8 cellular contexts compared by ENCODE assay signal in genomic region chr7:74788369-74789150, GRCh38. TPM values are rescaled to one million over a fixed set of nuclear protein-coding genes. Genes with fewer than 3 reads are reported as not detected.
DNase-seq lines count a peak whose midpoint lies in the region; ATAC-seq and TF ChIP-seq lines count a peak whose summit lies in the region.
"Not testable (repeated sequence)": the region's sequence is repeated elsewhere in the genome, so short reads cannot be mapped to it uniquely, and the experiment has no call there.

No MANE protein-coding gene starts in this region.

- H3K9ac ChIP-seq in OCI-LY1 (ENCODE audit: low read length): not testable (repeated sequence)

- H3K36me3 ChIP-seq in OCI-LY1 (ENCODE audit: insufficient read depth, low read length): not testable (repeated sequence)

- H3K9me3 Mint-ChIP-seq in effector memory CD8-positive, alpha-beta T cell; mesothelial cell of epicardium: not testable (repeated sequence)

- not testable (repeated sequence) for H3F3A ChIP-seq in OCI-LY1 (ENCODE audit: insufficient read depth, low read length)

- H3K27ac Mint-ChIP-seq in effector memory CD8-positive, alpha-beta T cell; mesothelial cell of epicardium: not testable (repeated sequence)

- not testable (repeated sequence) for H3K4me1 ChIP-seq in OCI-LY1 (ENCODE audit: insufficient read depth, low read length, severe bottlenecking)

- peak; percentile 54 for DNase-seq in DMS114 treated with DMSO at 0.1 percent for 48 hours (lab: John Stamatoyannopoulos, UW; ENCODE audit: unreplicated experiment)
- DNase-seq in H4 (ENCODE audit: low spot score): peak; percentile 73
- DNase-seq in Kasumi-1 (lab: John Stamatoyannopoulos, UW): peak; percentile 40 to 75
- peak; percentile 89 for DNase-seq in activated CD8-positive, alpha-beta memory T cell treated with anti-CD3 and anti-CD28 coated beads, Interleukin-2, amount 50 U/mL, for 24 hours (ENCODE audit: extremely low read depth)
- DNase-seq in effector memory CD8-positive, alpha-beta T cell: peak; percentile 95 to 99 (median 98)
- DNase-seq in mesothelial cell of epicardium (ENCODE audit: low spot score in 2 of 2, unreplicated experiment in 2 of 2): peak; percentile 84 to 99
- DNase-seq in stimulated activated CD8-positive, alpha-beta memory T cell treated with anti-CD3 and anti-CD28 coated beads, Interleukin-12 subunit alpha, Interleukin-12 subunit beta, amount 100 ng/mL, for 24 hours (ENCODE audit: extremely low read depth): peak; percentile 76

- not testable (repeated sequence) for H4K20me1 ChIP-seq in OCI-LY1 (ENCODE audit: insufficient read depth, low read length)

- peak overlapping the region; percentile 29 to 36 for H3K4me3 Mint-ChIP-seq in effector memory CD8-positive, alpha-beta T cell
- peak overlapping the region; percentile 31 for H3K4me3 Mint-ChIP-seq in mesothelial cell of epicardium

- ATAC-seq in effector memory CD8-positive, alpha-beta T cell (replicated peaks): peak; percentile 84

- not testable (repeated sequence) for TF ChIP-seq CTCF in OCI-LY1 (IDR thresholded peaks at IDR 0.05; ENCODE audit: low read length); mesothelial cell of epicardium (IDR thresholded peaks at IDR 0.05; ENCODE audit: unreplicated experiment)

- not testable (repeated sequence) for H3K79me2 ChIP-seq in OCI-LY1 (ENCODE audit: insufficient read depth, low read length)

- not testable (repeated sequence) for H3K27me3 ChIP-seq in OCI-LY1 (ENCODE audit: insufficient read depth, low read length)

- H3K4me3 ChIP-seq in OCI-LY1 (ENCODE audit: low read depth, low read length, poor library complexity, severe bottlenecking): peak overlapping the region; percentile 47

- not testable (repeated sequence) for H3K9me3 ChIP-seq in OCI-LY1 (ENCODE audit: low read length)

- not testable (repeated sequence) for H3K9me2 ChIP-seq in OCI-LY1 (ENCODE audit: low read depth, low read length)

- H3K27me3 Mint-ChIP-seq in effector memory CD8-positive, alpha-beta T cell; mesothelial cell of epicardium (ENCODE audit: low read depth): not testable (repeated sequence)

- not testable (repeated sequence) for H3K4me2 ChIP-seq in OCI-LY1 (ENCODE audit: low read length)

- not testable (repeated sequence) for H3K27ac ChIP-seq in OCI-LY1 (ENCODE audit: low read depth, low read length, poor library complexity, severe bottlenecking)

- not testable (repeated sequence) for H3K36me3 Mint-ChIP-seq in effector memory CD8-positive, alpha-beta T cell (ENCODE audit: insufficient read depth); mesothelial cell of epicardium

- H3K4me1 Mint-ChIP-seq in effector memory CD8-positive, alpha-beta T cell (ENCODE audit: low read depth in 2 of 2); mesothelial cell of epicardium: not testable (repeated sequence)

- H2AFZ ChIP-seq in OCI-LY1 (ENCODE audit: low read length): not testable (repeated sequence)

RNA-seq across cellular contexts. Expression of gene NCF1, which starts 14.7 kb away (rescaled TPM):
- not detected in 2 replicates for total RNA-seq in H4 (2014; rRNA removed; shearing (Covaris generic))
- 0.27 to 0.47 TPM in 2 of 3 replicates, not detected in the other for total RNA-seq in mesothelial cell of epicardium
